1 cellular context compared by ENCODE assay signal in the genomic region with DNA sequence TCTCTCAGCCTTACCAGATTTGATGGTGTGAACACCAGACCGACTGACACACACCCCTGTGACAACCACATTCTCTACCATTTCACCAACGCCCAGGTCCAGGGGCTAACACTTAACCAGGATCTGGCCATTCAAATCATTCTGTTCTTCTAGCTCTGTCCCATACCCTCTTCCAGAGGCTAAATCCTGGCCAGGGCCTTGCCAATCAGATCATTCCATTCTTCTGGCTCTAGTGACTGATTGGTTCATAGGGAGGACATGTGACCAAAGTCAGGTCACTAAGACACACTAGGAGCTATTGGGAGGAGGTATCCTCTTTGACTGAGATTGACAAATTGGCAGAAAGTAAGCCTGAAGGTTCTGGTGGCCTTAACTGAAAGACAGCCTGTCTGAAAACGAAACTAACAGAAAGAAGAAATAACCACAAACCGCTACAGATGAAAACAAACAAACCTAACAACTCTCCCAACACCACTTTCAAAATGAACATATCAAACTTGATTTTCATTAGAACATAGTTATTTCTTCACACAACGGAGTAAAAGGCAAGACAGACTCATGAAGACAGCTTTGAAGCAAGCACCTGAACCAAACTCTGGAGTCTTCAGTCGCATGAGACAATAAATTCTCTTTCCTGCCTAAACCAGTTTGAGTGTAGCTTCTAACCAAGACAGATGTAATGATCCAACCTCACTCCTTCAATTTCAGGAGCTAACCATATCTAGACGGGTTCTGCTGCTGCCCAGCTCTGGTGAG.
TF ChIP-seq lines count a peak whose summit lies in the region.

No MANE protein-coding gene starts in this region.

TF ChIP-seq in GM12878, 131 proteins besides CTCF, POLR2A, EP300 and RAD21 (continued from another document and continues in another):
- TF ChIP-seq, protein P1, sequence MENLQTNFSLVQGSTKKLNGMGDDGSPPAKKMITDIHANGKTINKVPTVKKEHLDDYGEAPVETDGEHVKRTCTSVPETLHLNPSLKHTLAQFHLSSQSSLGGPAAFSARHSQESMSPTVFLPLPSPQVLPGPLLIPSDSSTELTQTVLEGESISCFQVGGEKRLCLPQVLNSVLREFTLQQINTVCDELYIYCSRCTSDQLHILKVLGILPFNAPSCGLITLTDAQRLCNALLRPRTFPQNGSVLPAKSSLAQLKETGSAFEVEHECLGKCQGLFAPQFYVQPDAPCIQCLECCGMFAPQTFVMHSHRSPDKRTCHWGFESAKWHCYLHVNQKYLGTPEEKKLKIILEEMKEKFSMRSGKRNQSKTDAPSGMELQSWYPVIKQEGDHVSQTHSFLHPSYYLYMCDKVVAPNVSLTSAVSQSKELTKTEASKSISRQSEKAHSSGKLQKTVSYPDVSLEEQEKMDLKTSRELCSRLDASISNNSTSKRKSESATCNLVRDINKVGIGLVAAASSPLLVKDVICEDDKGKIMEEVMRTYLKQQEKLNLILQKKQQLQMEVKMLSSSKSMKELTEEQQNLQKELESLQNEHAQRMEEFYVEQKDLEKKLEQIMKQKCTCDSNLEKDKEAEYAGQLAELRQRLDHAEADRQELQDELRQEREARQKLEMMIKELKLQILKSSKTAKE (IDR thresholded peaks at IDR 0.05; ENCODE audit: low read depth, poor library complexity, severe bottlenecking): peak; percentile 83
- TF ChIP-seq FOS (IDR thresholded peaks at IDR 0.05; ENCODE audit: borderline replicate concordance, extremely low read depth, insufficient read length) (no peak), ZBTB11 (CRISPR knock-in tag; IDR thresholded peaks at IDR 0.05) (no peak), CEBPZ (IDR thresholded peaks at IDR 0.05; ENCODE audit: low read depth, low read length) (no peak), RUNX3 (IDR thresholded peaks at IDR 0.05; ENCODE audit: low read length) (peak; percentile 99), ZBED1 (IDR thresholded peaks at IDR 0.05; ENCODE audit: borderline replicate concordance) (no peak), SMAD1 (IDR thresholded peaks at IDR 0.05; ENCODE audit: low read depth, partially characterized antibody) (peak; percentile 45), IKZF2 (IDR thresholded peaks at IDR 0.05) (peak; percentile 88 to 90), CHD4 (IDR thresholded peaks at IDR 0.05) (no peak), CREB1 (IDR thresholded peaks at IDR 0.05; ENCODE audit: low read depth) (0 out of 2 replicates have a peak, but pooled peaks have one; percentile 31), USF2 (IDR thresholded peaks at IDR 0.05; ENCODE audit: borderline replicate concordance, low read depth, low read length) (peak; percentile 59), PKNOX1 (IDR thresholded peaks at IDR 0.05) (peak; percentile 93), TCF3 (IDR thresholded peaks at IDR 0.05; ENCODE audit: borderline replicate concordance, insufficient read depth, low read depth, low read length) (no peak), ZNF274 (IDR thresholded peaks at IDR 0.05; ENCODE audit: insufficient read depth, insufficient read length) (no peak), SIX5 (IDR thresholded peaks at IDR 0.05; ENCODE audit: low read depth, low read length, severe bottlenecking) (no peak), ZNF24 (IDR thresholded peaks at IDR 0.05) (peak; percentile 76; the same call in 1 of the 2 replicates), LARP7 (IDR thresholded peaks at IDR 0.05) (no peak), JUNB (IDR thresholded peaks at IDR 0.05) (peak; percentile 76), NRF1 (conservative IDR thresholded peaks at IDR 0.05; ENCODE audit: low read depth, low read length) (no peak), MAX (IDR thresholded peaks at IDR 0.05; ENCODE audit: low read depth, low read length) (0 out of 2 replicates have a peak, but pooled peaks have one; percentile 37), NR2C2 (IDR thresholded peaks at IDR 0.05; ENCODE audit: borderline replicate concordance, control insufficient read depth, insufficient read length, low read depth) (no peak), HCFC1 (IDR thresholded peaks at IDR 0.05; ENCODE audit: low read length) (no peak), ZNF687 (IDR thresholded peaks at IDR 0.05) (peak; percentile 51; the same call in 1 of the 2 replicates), SP1 (IDR thresholded peaks at IDR 0.05; ENCODE audit: low read depth, low read length) (no peak)
- TF ChIP-seq, protein P2, sequence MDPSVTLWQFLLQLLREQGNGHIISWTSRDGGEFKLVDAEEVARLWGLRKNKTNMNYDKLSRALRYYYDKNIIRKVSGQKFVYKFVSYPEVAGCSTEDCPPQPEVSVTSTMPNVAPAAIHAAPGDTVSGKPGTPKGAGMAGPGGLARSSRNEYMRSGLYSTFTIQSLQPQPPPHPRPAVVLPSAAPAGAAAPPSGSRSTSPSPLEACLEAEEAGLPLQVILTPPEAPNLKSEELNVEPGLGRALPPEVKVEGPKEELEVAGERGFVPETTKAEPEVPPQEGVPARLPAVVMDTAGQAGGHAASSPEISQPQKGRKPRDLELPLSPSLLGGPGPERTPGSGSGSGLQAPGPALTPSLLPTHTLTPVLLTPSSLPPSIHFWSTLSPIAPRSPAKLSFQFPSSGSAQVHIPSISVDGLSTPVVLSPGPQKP (IDR thresholded peaks at IDR 0.05; ENCODE audit: low read depth, low read length): no peak
- TF ChIP-seq, protein P3, sequence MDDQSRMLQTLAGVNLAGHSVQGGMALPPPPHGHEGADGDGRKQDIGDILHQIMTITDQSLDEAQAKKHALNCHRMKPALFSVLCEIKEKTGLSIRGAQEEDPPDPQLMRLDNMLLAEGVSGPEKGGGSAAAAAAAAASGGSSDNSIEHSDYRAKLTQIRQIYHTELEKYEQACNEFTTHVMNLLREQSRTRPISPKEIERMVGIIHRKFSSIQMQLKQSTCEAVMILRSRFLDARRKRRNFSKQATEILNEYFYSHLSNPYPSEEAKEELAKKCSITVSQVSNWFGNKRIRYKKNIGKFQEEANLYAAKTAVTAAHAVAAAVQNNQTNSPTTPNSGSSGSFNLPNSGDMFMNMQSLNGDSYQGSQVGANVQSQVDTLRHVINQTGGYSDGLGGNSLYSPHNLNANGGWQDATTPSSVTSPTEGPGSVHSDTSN (IDR thresholded peaks at IDR 0.05; ENCODE audit: insufficient replicate concordance, low read depth, low read length): peak; percentile 66
- TF ChIP-seq, protein P4, sequence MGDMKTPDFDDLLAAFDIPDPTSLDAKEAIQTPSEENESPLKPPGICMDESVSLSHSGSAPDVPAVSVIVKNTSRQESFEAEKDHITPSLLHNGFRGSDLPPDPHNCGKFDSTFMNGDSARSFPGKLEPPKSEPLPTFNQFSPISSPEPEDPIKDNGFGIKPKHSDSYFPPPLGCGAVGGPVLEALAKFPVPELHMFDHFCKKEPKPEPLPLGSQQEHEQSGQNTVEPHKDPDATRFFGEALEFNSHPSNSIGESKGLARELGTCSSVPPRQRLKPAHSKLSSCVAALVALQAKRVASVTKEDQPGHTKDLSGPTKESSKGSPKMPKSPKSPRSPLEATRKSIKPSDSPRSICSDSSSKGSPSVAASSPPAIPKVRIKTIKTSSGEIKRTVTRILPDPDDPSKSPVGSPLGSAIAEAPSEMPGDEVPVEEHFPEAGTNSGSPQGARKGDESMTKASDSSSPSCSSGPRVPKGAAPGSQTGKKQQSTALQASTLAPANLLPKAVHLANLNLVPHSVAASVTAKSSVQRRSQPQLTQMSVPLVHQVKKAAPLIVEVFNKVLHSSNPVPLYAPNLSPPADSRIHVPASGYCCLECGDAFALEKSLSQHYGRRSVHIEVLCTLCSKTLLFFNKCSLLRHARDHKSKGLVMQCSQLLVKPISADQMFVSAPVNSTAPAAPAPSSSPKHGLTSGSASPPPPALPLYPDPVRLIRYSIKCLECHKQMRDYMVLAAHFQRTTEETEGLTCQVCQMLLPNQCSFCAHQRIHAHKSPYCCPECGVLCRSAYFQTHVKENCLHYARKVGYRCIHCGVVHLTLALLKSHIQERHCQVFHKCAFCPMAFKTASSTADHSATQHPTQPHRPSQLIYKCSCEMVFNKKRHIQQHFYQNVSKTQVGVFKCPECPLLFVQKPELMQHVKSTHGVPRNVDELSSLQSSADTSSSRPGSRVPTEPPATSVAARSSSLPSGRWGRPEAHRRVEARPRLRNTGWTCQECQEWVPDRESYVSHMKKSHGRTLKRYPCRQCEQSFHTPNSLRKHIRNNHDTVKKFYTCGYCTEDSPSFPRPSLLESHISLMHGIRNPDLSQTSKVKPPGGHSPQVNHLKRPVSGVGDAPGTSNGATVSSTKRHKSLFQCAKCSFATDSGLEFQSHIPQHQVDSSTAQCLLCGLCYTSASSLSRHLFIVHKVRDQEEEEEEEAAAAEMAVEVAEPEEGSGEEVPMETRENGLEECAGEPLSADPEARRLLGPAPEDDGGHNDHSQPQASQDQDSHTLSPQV (IDR thresholded peaks at IDR 0.05): no peak
